In genomic region chr14:102223682-102224081, GRCh38 we compare ENCODE assay signal across 16 cellular contexts.
DNase-seq lines count a peak whose midpoint lies in the region; ATAC-seq and TF ChIP-seq lines count a peak whose summit lies in the region.
"Had no signal": no experiment of that assay in that cellular context is flagged by ENCODE, and none has a peak within 500 bp of the region (broad histone marks: within the 10 kb centered on the region; RNA-seq: fewer than 3 reads in every experiment).

No MANE protein-coding gene starts in this region.

- H3K27ac Mint-ChIP-seq in chondrocyte (ENCODE audit: unreplicated experiment): no peak overlapping the region
- peak overlapping the region; percentile 61 to 72 (median 65) for H3K27ac Mint-ChIP-seq in nephron
- H3K27ac Mint-ChIP-seq: B cell; CD8-positive, alpha-beta T cell; HFFc6 had no signal

- H3K9me3 Mint-ChIP-seq in chondrocyte (ENCODE audit: low read depth): no peaks in the 10 kb centered on the region
- no peaks in the 10 kb centered on the region for H3K9me3 Mint-ChIP-seq in nephron
- H3K9me3 Mint-ChIP-seq: CD8-positive, alpha-beta T cell; HFFc6 had no signal

- H3K4me3 ChIP-seq in H7 (ENCODE audit: insufficient read depth, low read depth, low read length) (no peak overlapping the region), left lung (no peak overlapping the region)
- H3K4me3 ChIP-seq: BLaER1 treated with 17β-estradiol and CSF1 and Interleukin-3, amounts not matched to agents 10 nM and 100 nM; GM23248 had no signal

- no peak overlapping the region for H3K27ac ChIP-seq in left lung
- H3K27ac ChIP-seq: BLaER1 treated with 17β-estradiol and CSF1 and Interleukin-3, amounts not matched to agents 10 nM and 100 nM; GM23248; HL-60 had no signal

- no peaks in the 10 kb centered on the region for H3K4me1 ChIP-seq in left lung

- intact Hi-C loops in left lung (cut with DNase I): no loop called here

- H3K4me1 Mint-ChIP-seq in chondrocyte (ENCODE audit: low read depth) (no peaks in the 10 kb centered on the region), nephron (peaks cover 27% of the 10 kb centered on the region)

- no peaks in the 10 kb centered on the region; the same call in none of the 2 replicates for H3K36me3 ChIP-seq in H7 (replicated peaks; ENCODE audit: control insufficient read depth, insufficient read depth, low read length)
- peaks cover 0 to 33% of the 10 kb centered on the region in 2 donors for H3K36me3 ChIP-seq in left lung

- TF ChIP-seq CTCF in chondrocyte (IDR thresholded peaks at IDR 0.05): no peak
- TF ChIP-seq CTCF in nephron (IDR thresholded peaks at IDR 0.05; ENCODE audit: unreplicated experiment in 3 of 3): no peak
- TF ChIP-seq CTCF in left lung (IDR thresholded peaks at IDR 0.05): no peak

- DNase-seq in H7: peak; percentile 24
- peak; percentile 79 for DNase-seq in LHCN-M2 (ENCODE audit: low read depth)
- peak; percentile 32 for DNase-seq in chondrocyte (ENCODE audit: low spot score)
- no peak for DNase-seq in NCI-H1694 treated with DMSO at 0.1 percent for 48 hours (lab: John Stamatoyannopoulos, UW)
- DNase-seq in left lung: no peak
- DNase-seq in islet precursor cell: no peak
- no peak for DNase-seq in DMS53 treated with DMSO at 0.1 percent for 48 hours (lab: John Stamatoyannopoulos, UW; ENCODE audit: unreplicated experiment)
- DNase-seq: Calu3; CD8-positive, alpha-beta T cell; GM23248; HCEC 1CT; HFFc6 had no signal

- ATAC-seq in left lung: no peak
- ATAC-seq: CD8-positive, alpha-beta T cell had no signal

- H3K36me3 Mint-ChIP-seq in chondrocyte (ENCODE audit: low read depth) (peaks cover 7% of the 10 kb centered on the region), nephron (ENCODE audit: low read depth) (peaks cover 17% of the 10 kb centered on the region)

- H3K27me3 Mint-ChIP-seq in chondrocyte (ENCODE audit: low read depth) (no peaks in the 10 kb centered on the region), nephron (ENCODE audit: low read depth) (no peaks in the 10 kb centered on the region)
- H3K27me3 Mint-ChIP-seq: B cell had no signal

- H3K9me3 ChIP-seq in left lung: no peaks in the 10 kb centered on the region
- H3K9me3 ChIP-seq: BLaER1 treated with 17β-estradiol and CSF1 and Interleukin-3, amounts not matched to agents 10 nM and 100 nM had no signal

- H3K27me3 ChIP-seq in H7 (ENCODE audit: control insufficient read depth, insufficient read depth, low read length) (no peaks in the 10 kb centered on the region), left lung (no peaks in the 10 kb centered on the region)
- H3K27me3 ChIP-seq: BLaER1 treated with 17β-estradiol and CSF1 and Interleukin-3, amounts not matched to agents 10 nM and 100 nM had no signal

- no peak overlapping the region for H3K4me3 Mint-ChIP-seq in chondrocyte (ENCODE audit: unreplicated experiment)
- H3K4me3 Mint-ChIP-seq in nephron: peak overlapping the region in 1 of 3 experiments; percentile 65
- H3K4me3 Mint-ChIP-seq: B cell; CD8-positive, alpha-beta T cell; HFFc6 had no signal

Comparison
In these comparisons a context has a peak if more than half of its experiments do, and no peak if none do; other contexts are left out.
1. DNase-seq: peak in H7 (single experiment), LHCN-M2 (single experiment) and chondrocyte (single experiment); none in NCI-H1694 treated with DMSO at 0.1 percent for 48 hours (single experiment), left lung (0 of 2), islet precursor cell (single experiment) and DMS53 treated with DMSO at 0.1 percent for 48 hours (single experiment).